Comparison of ENCODE assay signal across 1 cellular context in the genomic region with DNA sequence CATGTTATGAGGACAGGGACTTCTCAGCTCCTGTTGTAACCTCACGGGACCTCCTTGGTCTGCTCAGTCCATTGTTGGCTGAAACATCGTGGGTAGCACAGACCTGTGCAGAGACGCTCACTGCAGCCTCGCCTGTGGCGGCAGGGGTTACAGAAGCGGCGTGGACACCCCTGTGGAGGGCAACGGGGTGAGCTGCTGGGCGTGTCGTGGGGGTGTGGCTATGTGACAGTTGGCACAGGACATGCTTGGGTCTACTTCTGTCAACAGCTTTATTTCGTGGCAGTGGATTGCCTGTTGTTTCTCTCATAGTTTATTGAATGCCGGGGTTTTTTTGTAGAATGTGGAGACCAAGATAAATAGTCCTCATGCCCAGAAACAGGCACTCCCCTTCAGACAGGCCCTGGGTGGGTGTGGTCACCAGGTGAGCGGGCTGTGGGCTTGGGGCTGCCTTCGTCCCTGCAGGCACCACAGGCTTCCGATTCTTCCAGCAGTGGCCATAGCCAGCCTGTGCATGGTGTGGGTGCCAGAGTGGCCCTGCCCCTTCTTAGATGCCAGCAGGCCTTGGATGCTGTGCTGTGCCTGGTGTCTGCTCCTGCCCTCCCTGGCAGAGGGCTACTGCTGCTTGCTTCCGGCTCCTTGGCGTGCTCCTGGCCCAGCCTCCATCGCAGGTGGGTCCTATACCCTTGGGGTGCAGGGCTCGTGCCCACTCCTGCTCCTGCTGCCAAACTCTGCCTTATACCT. TPM values are rescaled to one million over a fixed set of nuclear protein-coding genes. Genes with fewer than 3 reads are reported as not detected.
"Had no signal": no experiment of that assay in that cellular context is flagged by ENCODE, and none has a peak within 500 bp of the region (broad histone marks: within the 10 kb centered on the region; RNA-seq: fewer than 3 reads in every experiment).

No MANE protein-coding gene starts in this region.

RNA-seq across cellular contexts. Expression of a gene that starts 37.5 kb away (rescaled TPM):
- total RNA-seq: HT-29 had no signal
